23 cellular contexts compared by ENCODE assay signal in the genomic region with DNA sequence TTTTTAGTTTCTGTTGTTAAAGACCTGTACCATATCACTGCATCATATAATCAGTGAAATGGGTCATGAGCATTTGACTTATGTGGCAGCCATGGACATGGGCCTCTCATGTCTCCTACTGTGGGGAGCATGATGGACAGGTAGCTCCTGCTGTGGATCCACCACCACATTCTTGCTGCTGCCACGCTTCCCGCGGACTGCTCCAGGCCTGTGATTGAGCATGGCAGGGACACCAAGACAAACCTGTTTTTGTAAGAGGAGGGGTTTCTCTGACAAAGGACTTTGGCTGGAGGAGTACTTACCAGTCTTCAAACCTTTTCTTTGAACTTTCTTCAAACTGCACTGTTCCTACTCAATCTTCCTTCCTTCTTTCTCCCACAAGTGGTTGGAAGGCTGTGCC. TPM values are rescaled to one million over a fixed set of nuclear protein-coding genes. Genes with fewer than 3 reads are reported as not detected.
"Had no signal": no experiment of that assay in that cellular context is flagged by ENCODE, and none has a peak within 500 bp of the region (broad histone marks: within the 10 kb centered on the region; RNA-seq: fewer than 3 reads in every experiment).

No MANE protein-coding gene starts in this region.

- H3K27me3 ChIP-seq: esophagus squamous epithelium, gastroesophageal sphincter, neural progenitor cell, pancreas, upper lobe of left lung, uterus had no signal

- H3K36me3 ChIP-seq: gastroesophageal sphincter, neural progenitor cell, pancreas, upper lobe of left lung, uterus had no signal

- ATAC-seq: effector memory CD8-positive, alpha-beta T cell; gastroesophageal sphincter; left colon; left ventricle myocardium superior; mucosa of descending colon; natural killer cell; pancreas; right cardiac atrium had no signal

- H3K4me3 ChIP-seq: esophagus squamous epithelium, gastroesophageal sphincter, lung, mucosa of descending colon, neural progenitor cell, pancreas, upper lobe of left lung, uterus had no signal

- H3K27me3 Mint-ChIP-seq: progenitor cell of endocrine pancreas had no signal

- H3K36me3 Mint-ChIP-seq: natural killer cell, neural progenitor cell had no signal

- H3K4me1 Mint-ChIP-seq: natural killer cell had no signal

- H3K27ac Mint-ChIP-seq: effector memory CD8-positive, alpha-beta T cell; natural killer cell; neural progenitor cell; progenitor cell of endocrine pancreas had no signal

- H3K4me2 ChIP-seq: neural progenitor cell had no signal

- H3K9me3 ChIP-seq: esophagus squamous epithelium, gastroesophageal sphincter, mucosa of descending colon, pancreas, upper lobe of left lung, uterus had no signal

- H3K27ac ChIP-seq: esophagus squamous epithelium, gastroesophageal sphincter, neural progenitor cell, pancreas, upper lobe of left lung, uterus had no signal

- H3K4me1 ChIP-seq: gastroesophageal sphincter, neural progenitor cell, pancreas, upper lobe of left lung, uterus had no signal

- H3K9ac ChIP-seq: neural progenitor cell had no signal

- H3K9me3 Mint-ChIP-seq: effector memory CD8-positive, alpha-beta T cell; natural killer cell; neural progenitor cell had no signal

- H3K4me3 Mint-ChIP-seq: effector memory CD8-positive, alpha-beta T cell; natural killer cell; neural progenitor cell had no signal

- H2AFZ ChIP-seq: neural progenitor cell had no signal

- DNase-seq: effector memory CD8-positive, alpha-beta T cell; esophagus squamous epithelium; foreskin fibroblast; glutamatergic neuron; left colon; left ventricle myocardium superior; mesenchymal stem cell; mucosa of descending colon; natural killer cell; occipital lobe; pancreas; right cardiac atrium; small intestine; stimulated activated CD4-positive, alpha-beta T cell treated with anti-CD3 and anti-CD28 coated beads, Interleukin-2, amount 100 ng/mL, for 48 hours; stimulated activated naive CD4-positive, alpha-beta T cell treated with Interleukin-2 at 50 U/mL for 16 hours; uterus had no signal

- FAIRE-seq: pancreas, small intestine had no signal

RNA-seq across cellular contexts. Expression of a gene that starts 17.9 kb away (rescaled TPM):
- total RNA-seq: epithelial cell of proximal tubule, kidney epithelial cell, progenitor cell of endocrine pancreas had no signal

RNA-seq across cellular contexts. Expression of a gene that starts 20.4 kb away (rescaled TPM):
- total RNA-seq: left colon, left ventricle myocardium superior, mucosa of descending colon, natural killer cell, occipital lobe, pancreas, progenitor cell of endocrine pancreas, right cardiac atrium had no signal
- polyA plus RNA-seq: pancreas, right cardiac atrium, small intestine had no signal

RNA-seq across cellular contexts. Expression of a gene that starts 33.1 kb away (rescaled TPM):
- total RNA-seq: epithelial cell of proximal tubule, progenitor cell of endocrine pancreas had no signal
